In genomic region chr14:39467889-39468524, GRCh38 we compare ENCODE assay signal across 8 cellular contexts. TPM values are rescaled to one million over a fixed set of nuclear protein-coding genes. Genes with fewer than 3 reads are reported as not detected.
A peak's percentile ranks its signal among the peaks of the same experiment; 100 is the strongest.
DNase-seq lines count a peak whose midpoint lies in the region; ATAC-seq and TF ChIP-seq lines count a peak whose summit lies in the region.

No MANE protein-coding gene starts in this region.

- 0 to 86% methylated on average over 1 to 7 of the region's 7 CpGs for WGBS in transverse colon (ENCODE audit: low coverage in 1 of 2), 2 donors

- TF ChIP-seq POLR2A in transverse colon (IDR thresholded peaks at IDR 0.05) = no peak

- no peaks in the 10 kb centered on the region for H3K27me3 ChIP-seq in transverse colon

- H3K36me3 ChIP-seq in transverse colon = no peaks in the 10 kb centered on the region

- H3K4me3 ChIP-seq in AG10803 (ENCODE audit: low read length) (no peak overlapping the region), transverse colon (no peak overlapping the region)

- no peak overlapping the region for H3K27ac ChIP-seq in transverse colon

- no peaks in the 10 kb centered on the region for H3K4me1 ChIP-seq in transverse colon

- DNase-seq in AG10803 (ENCODE audit: low read depth) = peak; percentile 32
- DNase-seq in SK-MEL-5 (ENCODE audit: low read depth, low spot score) = peak; percentile 61
- peak; percentile 74 for DNase-seq in islet precursor cell
- DNase-seq in transverse colon = no peak
- no peak for DNase-seq in GM03348 (ENCODE audit: low spot score)

- TF ChIP-seq CTCF in AG10803 (conservative IDR thresholded peaks at IDR 0.05; ENCODE audit: low read length) (peak; percentile 47), transverse colon (IDR thresholded peaks at IDR 0.05) (peak in 1 of 5 experiments; percentile 7)

- TF ChIP-seq EP300 in transverse colon (IDR thresholded peaks at IDR 0.05; ENCODE audit: low read depth) = no peak

- H3K9me3 ChIP-seq in transverse colon = no peaks in the 10 kb centered on the region

- in situ Hi-C loops in SK-MEL-5 (cut with HindIII; ENCODE audit: low pct_unique_long_range_greater_than_20kb, low sequenced_read_pairs) = no loop called here
- in situ Hi-C loops in transverse colon (cut with MboI; ENCODE audit: low pct_ligation_motif_present in 1 of 4, low pct_unique_long_range_greater_than_20kb in 1 of 4, low sequenced_read_pairs in 3 of 4) = no loop called here

- ATAC-seq in GM18520 (IDR thresholded peaks at IDR 0.05; ENCODE audit: unreplicated experiment) (peak; percentile 49), HG03139 (IDR thresholded peaks at IDR 0.05; ENCODE audit: unreplicated experiment) (peak; percentile 43), GM18861 (IDR thresholded peaks at IDR 0.05; ENCODE audit: unreplicated experiment) (no peak)

- intact Hi-C loops in transverse colon (cut with DNase I; ENCODE audit: low total_unique reads) = no loop called here

RNA-seq across cellular contexts. Expression of gene FBXO33, which starts 35.8 kb away (rescaled TPM):
- total RNA-seq in SK-MEL-5 (2014; rRNA removed; shearing (Covaris generic)) = 22.0 and 27.8 TPM in 2 replicates
- polyA plus RNA-seq in SK-MEL-5 (2015; cell fraction: cytosol; rRNA removed) = 12.8 and 16.1 TPM in 2 replicates
- polyA plus RNA-seq in SK-MEL-5 (2015; cell fraction: nucleus; rRNA removed) = 10.5 and 10.9 TPM in 2 replicates
- total RNA-seq in transverse colon = 10 to 100 TPM in 1 of 4 donors, 1 to 10 TPM in 3; 4.5 to 12.1 (median 9.7) TPM

Comparison
In these comparisons a context has a peak if more than half of its experiments do, and no peak if none do; other contexts are left out.
1. DNase-seq: peak in AG10803 (single experiment), SK-MEL-5 (single experiment) and islet precursor cell (single experiment); none in transverse colon (single experiment) and GM03348 (single experiment).